ENCODE assay signal across 8 cellular contexts in the genomic region with DNA sequence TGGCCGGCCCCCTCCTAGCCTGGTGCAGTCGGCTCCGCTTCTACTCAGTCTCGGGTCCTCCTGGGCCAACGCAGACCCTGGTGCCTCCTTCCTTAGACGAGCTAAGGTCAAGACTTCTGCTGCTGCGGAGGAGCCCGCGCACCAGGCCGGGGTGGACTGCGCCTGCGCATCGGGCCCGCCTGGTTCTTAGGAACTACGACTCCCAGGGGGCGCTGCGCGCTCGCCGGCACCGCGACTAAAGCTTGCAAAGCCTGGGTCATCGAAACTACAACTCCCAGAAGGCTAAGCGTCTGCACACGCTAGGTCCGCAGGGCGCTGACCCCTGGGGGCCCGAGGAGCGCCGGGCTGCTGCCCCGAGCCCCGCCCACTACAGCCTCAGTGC. TPM values are rescaled to one million over a fixed set of nuclear protein-coding genes. Genes with fewer than 3 reads are reported as not detected.
DNase-seq lines count a peak whose midpoint lies in the region; ATAC-seq and TF ChIP-seq lines count a peak whose summit lies in the region.

TSS of gene ZNF835 (minus strand) at position 145 of the 382 bp plus-strand sequence. CDS start 6,559 bp downstream, outside the sequence.

- H3K9me3 Mint-ChIP-seq in WTC11 = peaks cover 57% of the 10 kb centered on the region

- CTCF ChIA-PET in WTC11 (lab: Charles Lee) = no interaction called here

- no peaks in the 10 kb centered on the region for H3K36me3 ChIP-seq in body of pancreas (replicated peaks in 1 of 2; ENCODE audit: insufficient read depth in 1 of 2, low read depth in 2 of 2)

- H3K4me1 Mint-ChIP-seq in WTC11 = no peaks in the 10 kb centered on the region

- H3K4me1 ChIP-seq in body of pancreas (peaks cover 10% of the 10 kb centered on the region), foreskin keratinocyte (no peaks in the 10 kb centered on the region)

- intact Hi-C loops in body of pancreas (cut with DNase I) = no loop called here

- DNase-seq in WTC11 (ENCODE audit: low spot score) (no peak), body of pancreas (peak; percentile 84 to 94 (median 89)), kidney tubule cell (ENCODE audit: low spot score) (peak; percentile 80), foreskin keratinocyte (no peak), SHP77 treated with DMSO at 0.1 percent for 48 hours (lab: John Stamatoyannopoulos, UW) (no peak), NCI-H2081 (lab: John Stamatoyannopoulos, UW) (no peak)
- peak; percentile 79 for DNase-seq in stimulated activated CD4-positive, alpha-beta T cell treated with anti-CD3 and anti-CD28 coated beads, Interleukin-2, amount 100 ng/mL, for 4 hours (ENCODE audit: low read depth)

- H3K4me3 Mint-ChIP-seq in WTC11 = no peak within 1 kb of the TSS

- POLR2A ChIA-PET in WTC11 (lab: Charles Lee) = no interaction called here

- H3K4me3 ChIP-seq in GM08714 (ENCODE audit: low read length) (peak within 1 kb of the TSS; percentile 2; the same call in 1 of the 2 replicates), body of pancreas (peak within 1 kb of the TSS in 1 of 2 donors; percentile 2)

- peak within 1 kb of the TSS in 3 of 4 donors; percentile 53 to 66 (median 62) for H3K27ac ChIP-seq in body of pancreas
- H3K27ac ChIP-seq in foreskin keratinocyte = no peak within 1 kb of the TSS

- peak in 2 of 3 donors; percentile 51 to 65 for TF ChIP-seq POLR2A in body of pancreas (IDR thresholded peaks at IDR 0.05)

- H3K27ac Mint-ChIP-seq in WTC11 = no peak within 1 kb of the TSS

- no peaks in the 10 kb centered on the region for H3K27me3 ChIP-seq in body of pancreas
- H3K27me3 ChIP-seq in foreskin keratinocyte = no peaks in the 10 kb centered on the region

- TF ChIP-seq CTCF in WTC11 (IDR thresholded peaks at IDR 0.05) = no peak
- peak in 2 of 7 experiments; percentile 20 to 40 for TF ChIP-seq CTCF in body of pancreas (IDR thresholded peaks at IDR 0.05)
- no peak for TF ChIP-seq CTCF in foreskin keratinocyte (conservative IDR thresholded peaks at IDR 0.05)

- 0 to 1% methylated on average over 5 to 32 of the region's 32 CpGs for WGBS in body of pancreas, 2 donors

- ATAC-seq in WTC11 = peak; percentile 80
- peak; percentile 89 for ATAC-seq in body of pancreas
- ATAC-seq in foreskin keratinocyte = no peak

- H3K9me3 ChIP-seq in body of pancreas = no peaks in the 10 kb centered on the region

- peaks cover 59% of the 10 kb centered on the region for H3K36me3 Mint-ChIP-seq in WTC11

- peaks cover 3% of the 10 kb centered on the region for H3K27me3 Mint-ChIP-seq in WTC11 (ENCODE audit: low read depth)

TF ChIP-seq in WTC11, 78 proteins besides CTCF, POLR2A, EP300 and RAD21:
- no peak for TF ChIP-seq NR3C1 (CRISPR knock-in tag; conservative IDR thresholded peaks at IDR 0.05; ENCODE audit: low read depth)

RNA-seq across cellular contexts. Expression of gene ZNF835, which starts in this region (rescaled TPM):
- total RNA-seq in WTC11 (2021) (0.16 to 0.17 TPM in 2 of 3 replicates, not detected in the other), body of pancreas (1 to 10 TPM; 4.0 to 4.2 TPM), foreskin keratinocyte (not detected in 2 replicates)
- polyA plus RNA-seq in foreskin keratinocyte = not detected in 2 replicates

Comparison
In these comparisons a context has a peak if more than half of its experiments do, and no peak if none do; other contexts are left out.
1. Peak in ATAC-seq in WTC11; RNA of the gene not detected or under 1 TPM.
2. DNase-seq: peak in body of pancreas (4 of 4), kidney tubule cell (single experiment) and stimulated activated CD4-positive, alpha-beta T cell treated with anti-CD3 and anti-CD28 coated beads, Interleukin-2, amount 100 ng/mL, for 4 hours (single experiment); none in WTC11 (single experiment), foreskin keratinocyte (0 of 2), SHP77 treated with DMSO at 0.1 percent for 48 hours (single experiment) and NCI-H2081 (0 of 2).